Comparison of ENCODE assay signal across 8 cellular contexts in genomic region chr2:74507145-74507925, GRCh38. TPM values are rescaled to one million over a fixed set of nuclear protein-coding genes. Genes with fewer than 3 reads are reported as not detected.
DNase-seq lines count a peak whose midpoint lies in the region; ATAC-seq and TF ChIP-seq lines count a peak whose summit lies in the region.

Gene PCGF1 (minus strand): TSS chr2:74507695. CDS start chr2:74507668, 27 bp downstream.

- intact Hi-C loops in cardiac septum (cut with DNase I) = loop anchor here (1.0 kb wide), 1 partner anchor 22 kb away; the partner anchor contains the start of genes AUP1 and HTRA2

- peak within 1 kb of the TSS; percentile 96 to 100 (median 98) for H3K27ac ChIP-seq in upper lobe of left lung

- peak in 2 of 4 donors; percentile 63 to 79 for TF ChIP-seq POLR2A in upper lobe of left lung (IDR thresholded peaks at IDR 0.05)

- H3K9me3 ChIP-seq in adipocyte (ENCODE audit: control insufficient read depth, low read length) = no peaks in the 10 kb centered on the region
- H3K9me3 ChIP-seq in upper lobe of left lung = no peaks in the 10 kb centered on the region

- peaks cover 18% of the 10 kb centered on the region for H3K36me3 ChIP-seq in adipocyte (ENCODE audit: control insufficient read depth, insufficient read depth, low read length, severe bottlenecking)
- H3K36me3 ChIP-seq in upper lobe of left lung = peaks cover 0 to 22% (median 6%) of the 10 kb centered on the region in 4 donors

- ATAC-seq in HG02798 (IDR thresholded peaks at IDR 0.05; ENCODE audit: poor library complexity, unreplicated experiment) = peak; percentile 93
- ATAC-seq in upper lobe of left lung (ENCODE audit: low FRiP score in 2 of 2) = peak; percentile 95 to 96

- no peak for TF ChIP-seq EP300 in upper lobe of left lung (IDR thresholded peaks at IDR 0.05)

- H3K9ac ChIP-seq in adipocyte (ENCODE audit: low read length) = peak within 1 kb of the TSS; percentile 99

- peaks cover 44% of the 10 kb centered on the region for H3K4me1 ChIP-seq in adipocyte (ENCODE audit: control insufficient read depth, insufficient read depth, low read length)
- peaks cover 33 to 56% (median 41%) of the 10 kb centered on the region in 4 donors for H3K4me1 ChIP-seq in upper lobe of left lung

- TF ChIP-seq CTCF in GM12875 (IDR thresholded peaks at IDR 0.05; ENCODE audit: borderline replicate concordance, insufficient read depth, low read depth, low read length) (peak; percentile 73), upper lobe of left lung (IDR thresholded peaks at IDR 0.05) (peak in 5 of 6 experiments; percentile 33 to 67 (median 42))

- whole genome bisulfite sequencing in upper lobe of left lung, 2 donors = 1 to 4% methylated on average over 21 to 43 of the region's 56 CpGs

- H3K4me3 ChIP-seq in GM12875 (ENCODE audit: low read depth, low read length) = peak within 1 kb of the TSS; percentile 85
- peak within 1 kb of the TSS; percentile 96 for H3K4me3 ChIP-seq in adipocyte (ENCODE audit: low read length)
- peak within 1 kb of the TSS; percentile 44 to 82 (median 56) for H3K4me3 ChIP-seq in upper lobe of left lung

- DNase-seq in NCI-H1436 (lab: John Stamatoyannopoulos, UW) (peak; percentile 99), T follicular helper cell (ENCODE audit: low read depth) (peak; percentile 97), adipocyte (ENCODE audit: low read depth) (peak; percentile 99), cardiac septum (ENCODE audit: low spot score) (peak; percentile 99), pons (ENCODE audit: low spot score) (peak; percentile 99), upper lobe of left lung (peak; percentile 99 to 100)

- H3K27me3 ChIP-seq in adipocyte (replicated peaks; ENCODE audit: control insufficient read depth, insufficient read depth, low read length) (peaks cover 20% of the 10 kb centered on the region), upper lobe of left lung (peaks cover 0 to 13% (median 1%) of the 10 kb centered on the region in 4 donors)

RNA-seq across cellular contexts. Expression of gene PCGF1, which starts in this region (rescaled TPM):
- total RNA-seq in cardiac septum = 11.4 TPM
- 10 to 100 TPM; 15.4 to 43.2 (median 34.6) TPM for total RNA-seq in upper lobe of left lung

Comparison
In these comparisons a context has a peak if more than half of its experiments do, and no peak if none do; other contexts are left out.
1. Peak in every context shown above with its lines: DNase-seq, ATAC-seq, H3K4me3 ChIP-seq and H3K27ac ChIP-seq.